Comparison of ENCODE assay signal across 21 cellular contexts in genomic region chr1:92184632-92185031, GRCh38. TPM values are rescaled to one million over a fixed set of nuclear protein-coding genes. Genes with fewer than 3 reads are reported as not detected.
DNase-seq lines count a peak whose midpoint lies in the region; ATAC-seq, FAIRE-seq and TF ChIP-seq lines count a peak whose summit lies in the region.
"Had no signal": no experiment of that assay in that cellular context is flagged by ENCODE, and none has a peak within 500 bp of the region (broad histone marks: within the 10 kb centered on the region; RNA-seq: fewer than 3 reads in every experiment).

No MANE protein-coding gene starts in this region.

- DNase-seq in A673 (ENCODE audit: low spot score) (peak; percentile 68), H54 (ENCODE audit: insufficient read length, low spot score) (no peak), amniotic stem cell (lab: John Stamatoyannopoulos, UW) (peak; percentile 18), foreskin fibroblast (peak; percentile 58 to 79), GM20000 (ENCODE audit: low spot score) (no peak), upper lobe of right lung (no peak)
- DNase-seq: activated naive CD8-positive, alpha-beta T cell treated with anti-CD3 and anti-CD28 coated beads, Interleukin-2, amount 50 U/mL, for 24 hours; activated T-cell treated with anti-CD3 and anti-CD28 coated beads, Interleukin-2, amount 50 U/mL, for 4 hours; gastrocnemius medialis; NCI-H510A treated with DMSO at 0.1 percent for 48 hours; stimulated activated CD4-positive, alpha-beta T cell treated with anti-CD3 and anti-CD28 coated beads, Interleukin-12 subunit alpha, Interleukin-12 subunit beta, amount 100 ng/mL, for 4 hours; substantia nigra had no signal

- BruUV-seq in A673 (replicated peaks; lab: Mats Ljungman, UMichigan): no TSS peak

- H3K4me1 ChIP-seq in A673 (ENCODE audit: insufficient read depth, low read length, poor library complexity, severe bottlenecking) (peaks cover 33% of the 10 kb centered on the region), upper lobe of right lung (no peaks in the 10 kb centered on the region)
- H3K4me1 ChIP-seq: gastrocnemius medialis had no signal

- TF ChIP-seq POLR2A in H54 (IDR thresholded peaks at IDR 0.05; ENCODE audit: low read depth, low read length) (no peak), GM18505 (IDR thresholded peaks at IDR 0.05; ENCODE audit: borderline replicate concordance, extremely low read depth, insufficient read depth, insufficient read length) (no peak)

- peak overlapping the region; percentile 48 for H3K27ac ChIP-seq in A673 (ENCODE audit: low read depth, low read length, poor library complexity, severe bottlenecking)
- H3K27ac ChIP-seq in upper lobe of right lung: no peak overlapping the region
- H3K27ac ChIP-seq: gastrocnemius medialis, KMS-11 had no signal

- ATAC-seq in upper lobe of right lung (no peak), GM18505 (IDR thresholded peaks at IDR 0.05; ENCODE audit: unreplicated experiment) (no peak), HG02852 (IDR thresholded peaks at IDR 0.05; ENCODE audit: unreplicated experiment) (no peak)
- ATAC-seq: activated naive CD8-positive, alpha-beta T cell treated with anti-CD3 and anti-CD28 coated beads, Interleukin-2, amount 50 U/mL, for 24 hours; activated T-cell treated with anti-CD3 and anti-CD28 coated beads, Interleukin-2, amount 50 U/mL, for 4 hours; gastrocnemius medialis; Panc1 had no signal

- H3K36me3 ChIP-seq in A673 (ENCODE audit: insufficient read depth, low read length, poor library complexity, severe bottlenecking) (no peaks in the 10 kb centered on the region), upper lobe of right lung (peaks cover 13% of the 10 kb centered on the region)

- POLR2A ChIA-PET in A673 (lab: Charles Lee; ENCODE audit: low non-redundant PET): no interaction called here

- intact Hi-C loops in A673 (cut with micrococcal nuclease; ENCODE audit: unreplicated experiment) (no loop called here), upper lobe of right lung (cut with DNase I) (no loop called here)

- CTCF ChIA-PET in A673 (lab: Charles Lee): no interaction called here

- no peaks in the 10 kb centered on the region for H3K27me3 ChIP-seq in A673 (replicated peaks; ENCODE audit: insufficient read depth, low read depth, low read length, poor library complexity)
- H3K27me3 ChIP-seq in upper lobe of right lung: no peaks in the 10 kb centered on the region
- H3K27me3 ChIP-seq: gastrocnemius medialis had no signal

- H3K4me3 ChIP-seq in A673 (ENCODE audit: low read depth, low read length, poor library complexity, severe bottlenecking) (no peak overlapping the region), foreskin fibroblast (ENCODE audit: low read depth in 1 of 2, low read length in 2 of 2) (no peak overlapping the region), upper lobe of right lung (no peak overlapping the region)
- H3K4me3 ChIP-seq: gastrocnemius medialis had no signal

- H3K9me3 ChIP-seq in A673 (ENCODE audit: low read depth, low read length, poor library complexity, severe bottlenecking) (no peaks in the 10 kb centered on the region), upper lobe of right lung (no peaks in the 10 kb centered on the region)
- H3K9me3 ChIP-seq: gastrocnemius medialis had no signal

- peak; percentile 77 for FAIRE-seq in H54 (lab: Jason Lieb, UNC)
- FAIRE-seq: A204.1 had no signal

- TF ChIP-seq CTCF in A673 (conservative IDR thresholded peaks at IDR 0.05; ENCODE audit: low read depth, low read length) (no peak), foreskin fibroblast (IDR thresholded peaks at IDR 0.05; ENCODE audit: low read depth, low read length) (no peak), GM20000 (IDR thresholded peaks at IDR 0.05; ENCODE audit: extremely low read depth, missing control alignments) (no peak), upper lobe of right lung (IDR thresholded peaks at IDR 0.05) (no peak)

RNA-seq across cellular contexts. Expression of gene C1orf146, which starts 33.1 kb away (rescaled TPM):
- total RNA-seq in A673 (2021) (not detected in 2 replicates), upper lobe of right lung (not detected)
- total RNA-seq: activated CD4-positive, alpha-beta T cell treated with anti-CD3 and anti-CD28 coated beads, Interleukin-2, amount 10 ng/mL, durations not matched to agents 24 days and 14 days; activated T-cell treated with anti-CD3 and anti-CD28 coated beads, Interleukin-2, amount 50 U/mL, for 4 hours; dermis microvascular lymphatic vessel endothelial cell; gastrocnemius medialis; omental fat pad; T-helper 2 cell treated with Interferon-gamma antibody and Interleukin-4, amounts not matched to agents 100 ng/mL and 5 ng/mL, for 36 hours had no signal

Comparison
In these comparisons a context has a peak if more than half of its experiments do, and no peak if none do; other contexts are left out.
1. DNase-seq: peak in A673 (single experiment), amniotic stem cell (single experiment) and foreskin fibroblast (2 of 2); none in H54 (single experiment), GM20000 (single experiment) and upper lobe of right lung (single experiment).